In genomic region chr9:75333624-75334023, GRCh38 we compare ENCODE assay signal across 21 cellular contexts.
DNase-seq lines count a peak whose midpoint lies in the region; ATAC-seq and TF ChIP-seq lines count a peak whose summit lies in the region.
"Had no signal": no experiment of that assay in that cellular context is flagged by ENCODE, and none has a peak within 500 bp of the region (broad histone marks: within the 10 kb centered on the region; RNA-seq: fewer than 3 reads in every experiment).

No MANE protein-coding gene starts in this region.

- TF ChIP-seq EP300 in ovary (IDR thresholded peaks at IDR 0.05), result no peak

- no peak overlapping the region for H3K4me2 ChIP-seq in Loucy (ENCODE audit: low read depth, low read length, poor library complexity, severe bottlenecking)

- TF ChIP-seq POLR2A in ovary (IDR thresholded peaks at IDR 0.05) (no peak), vagina (IDR thresholded peaks at IDR 0.05) (no peak)

- H3K4me3 ChIP-seq in Loucy (ENCODE audit: low read length, poor library complexity, severe bottlenecking), result no peak overlapping the region
- no peak overlapping the region for H3K4me3 ChIP-seq in ovary
- no peak overlapping the region for H3K4me3 ChIP-seq in vagina
- H3K4me3 ChIP-seq: body of pancreas, K562 had no signal

- H3K27ac Mint-ChIP-seq in CD14-positive monocyte (no peak overlapping the region), endothelial cell (ENCODE audit: unreplicated experiment) (no peak overlapping the region)
- no peak overlapping the region for H3K27ac Mint-ChIP-seq in activated CD4-positive, alpha-beta T cell treated with anti-CD3 and anti-CD28 coated beads for 36 hours
- H3K27ac Mint-ChIP-seq: activated CD8-positive, alpha-beta T cell treated with anti-CD3 and anti-CD28 coated beads for 36 hours; dendritic cell treated with granulocyte-macrophage colony-stimulating factor and Interleukin-4, amounts not matched to agents 40 ng/mL and 50 ng/mL, for 4 days had no signal

- H3K4me3 Mint-ChIP-seq in CD14-positive monocyte (no peak overlapping the region), endothelial cell (ENCODE audit: unreplicated experiment) (no peak overlapping the region)
- H3K4me3 Mint-ChIP-seq in activated CD4-positive, alpha-beta T cell treated with anti-CD3 and anti-CD28 coated beads for 36 hours, result no peak overlapping the region
- H3K4me3 Mint-ChIP-seq: activated CD8-positive, alpha-beta T cell treated with anti-CD3 and anti-CD28 coated beads for 36 hours; activated T-cell treated with anti-CD3 and anti-CD28 coated beads, Interleukin-2, amount 50 U/mL, for 4 hours; dendritic cell treated with granulocyte-macrophage colony-stimulating factor and Interleukin-4, amounts not matched to agents 40 ng/mL and 50 ng/mL, for 4 days had no signal

- H3K4me1 ChIP-seq in Loucy (ENCODE audit: insufficient read depth, low read length, poor library complexity, severe bottlenecking), result no peaks in the 10 kb centered on the region
- H3K4me1 ChIP-seq in ovary (ENCODE audit: insufficient read depth), result no peaks in the 10 kb centered on the region
- no peaks in the 10 kb centered on the region for H3K4me1 ChIP-seq in vagina
- H3K4me1 ChIP-seq: body of pancreas had no signal

- no peaks in the 10 kb centered on the region for H3K79me2 ChIP-seq in Loucy (ENCODE audit: insufficient read depth, low read length)

- POLR2A ChIA-PET in activated CD4-positive, alpha-beta T cell treated with anti-CD3 and anti-CD28 coated beads for 36 hours (lab: Charles Lee), result no interaction called here

- ATAC-seq in HG03460 (IDR thresholded peaks at IDR 0.05; ENCODE audit: unreplicated experiment), result no peak
- no peak for ATAC-seq in activated CD4-positive, alpha-beta T cell treated with anti-CD3 and anti-CD28 coated beads for 36 hours
- ATAC-seq: activated CD8-positive, alpha-beta T cell treated with anti-CD3 and anti-CD28 coated beads for 36 hours; activated T-cell treated with anti-CD3 and anti-CD28 coated beads, Interleukin-2, amount 50 U/mL, for 4 hours; body of pancreas; esophagus mucosa; K562 had no signal

- H3K4me1 Mint-ChIP-seq in CD14-positive monocyte (no peaks in the 10 kb centered on the region), endothelial cell (ENCODE audit: unreplicated experiment) (no peaks in the 10 kb centered on the region)
- no peaks in the 10 kb centered on the region for H3K4me1 Mint-ChIP-seq in activated CD4-positive, alpha-beta T cell treated with anti-CD3 and anti-CD28 coated beads for 36 hours

- H3K9me3 ChIP-seq in Loucy (ENCODE audit: insufficient read depth, low read depth, low read length) (no peaks in the 10 kb centered on the region), ovary (no peaks in the 10 kb centered on the region), vagina (no peaks in the 10 kb centered on the region)
- H3K9me3 ChIP-seq: body of pancreas had no signal

- H3K36me3 Mint-ChIP-seq in CD14-positive monocyte (no peaks in the 10 kb centered on the region), endothelial cell (ENCODE audit: low read depth, unreplicated experiment) (no peaks in the 10 kb centered on the region)
- H3K36me3 Mint-ChIP-seq in activated CD4-positive, alpha-beta T cell treated with anti-CD3 and anti-CD28 coated beads for 36 hours (ENCODE audit: low read depth), result no peaks in the 10 kb centered on the region

- H3F3A ChIP-seq in Loucy (ENCODE audit: low read depth), result no peaks in the 10 kb centered on the region

- WGBS in ovary, 3 donors, result 49 to 78% (median 64%) methylated on average over 2 of the region's 2 CpGs

- intact Hi-C loops in CD14-positive monocyte (cut with micrococcal nuclease), result no loop called here
- intact Hi-C loops in ovary (cut with DNase I), result loop anchor here in 2 of 4 donors (10.0 kb wide), 3 partner anchors 521 to 971 kb away; no protein-coding TSS in a partner anchor
- intact Hi-C loops in vagina (cut with DNase I), result no loop called here
- intact Hi-C loops in activated CD4-positive, alpha-beta T cell treated with anti-CD3 and anti-CD28 coated beads for 36 hours (cut with DNase I, micrococcal nuclease), result no loop called here

- no peak overlapping the region for H3K9ac ChIP-seq in Loucy (ENCODE audit: low read depth, low read length, poor library complexity, severe bottlenecking)

- H3K27me3 ChIP-seq in Loucy (ENCODE audit: insufficient read depth, low read length, poor library complexity, severe bottlenecking) (no peaks in the 10 kb centered on the region), ovary (no peaks in the 10 kb centered on the region), vagina (no peaks in the 10 kb centered on the region)
- H3K27me3 ChIP-seq: body of pancreas had no signal

- DNase-seq in CD14-positive monocyte (ENCODE audit: low spot score), result no peak
- DNase-seq in endothelial cell (ENCODE audit: low spot score), result no peak
- no peak for DNase-seq in ovary
- no peak for DNase-seq in vagina (ENCODE audit: extremely low spot score in 2 of 2)
- no peak for DNase-seq in NCI-H187 treated with DMSO at 0.1 percent for 48 hours (lab: John Stamatoyannopoulos, UW)
- DNase-seq in activated CD4-positive, alpha-beta T cell treated with anti-CD3 and anti-CD28 coated beads for 36 hours, result no peak
- DNase-seq: activated CD8-positive, alpha-beta T cell treated with anti-CD3 and anti-CD28 coated beads for 36 hours; activated naive CD4-positive, alpha-beta T cell treated with anti-CD3 and anti-CD28 coated beads, Interleukin-2, amount 50 U/mL, for 16 hours; activated T-cell treated with anti-CD3 and anti-CD28 coated beads, Interleukin-2, amount 50 U/mL, for 4 hours; body of pancreas; Calu3; glutamatergic neuron; mesenchymal stem cell; NCI-H1092 treated with DMSO at 0.1 percent for 48 hours; NCI-H82 had no signal

- H4K20me1 ChIP-seq in Loucy (ENCODE audit: insufficient read depth, low read length, poor library complexity, severe bottlenecking), result no peaks in the 10 kb centered on the region

- no peaks in the 10 kb centered on the region for H3K9me2 ChIP-seq in Loucy (replicated peaks; ENCODE audit: low read depth, low read length)

- peaks cover 0 to 2% (median 0%) of the 10 kb centered on the region in 7 donors for H3K9me3 Mint-ChIP-seq in CD14-positive monocyte
- H3K9me3 Mint-ChIP-seq in endothelial cell (ENCODE audit: unreplicated experiment), result no peaks in the 10 kb centered on the region
- peaks cover 12% of the 10 kb centered on the region for H3K9me3 Mint-ChIP-seq in activated CD4-positive, alpha-beta T cell treated with anti-CD3 and anti-CD28 coated beads for 36 hours (ENCODE audit: low read depth)
- H3K9me3 Mint-ChIP-seq: dendritic cell treated with granulocyte-macrophage colony-stimulating factor and Interleukin-4, amounts not matched to agents 40 ng/mL and 50 ng/mL, for 4 days had no signal

- peak; percentile 18 for TF ChIP-seq CTCF in CD14-positive monocyte (IDR thresholded peaks at IDR 0.05)
- peak; percentile 22; the same call in 1 of the 2 replicates for TF ChIP-seq CTCF in Loucy (conservative IDR thresholded peaks at IDR 0.05; ENCODE audit: low read length)
- TF ChIP-seq CTCF in endothelial cell (IDR thresholded peaks at IDR 0.05; ENCODE audit: unreplicated experiment), result peak; percentile 14
- peak in 2 of 3 donors; percentile 58 to 61 for TF ChIP-seq CTCF in ovary (IDR thresholded peaks at IDR 0.05)
- TF ChIP-seq CTCF in vagina (IDR thresholded peaks at IDR 0.05), result peak in 1 of 3 experiments; percentile 37

- no peaks in the 10 kb centered on the region for H3K27me3 Mint-ChIP-seq in CD14-positive monocyte (ENCODE audit: low read depth in 3 of 3)
- H3K27me3 Mint-ChIP-seq in endothelial cell (ENCODE audit: unreplicated experiment), result no peaks in the 10 kb centered on the region
- H3K27me3 Mint-ChIP-seq in activated CD4-positive, alpha-beta T cell treated with anti-CD3 and anti-CD28 coated beads for 36 hours, result peaks cover 2% of the 10 kb centered on the region
- H3K27me3 Mint-ChIP-seq: activated CD8-positive, alpha-beta T cell treated with anti-CD3 and anti-CD28 coated beads for 36 hours; dendritic cell treated with granulocyte-macrophage colony-stimulating factor and Interleukin-4, amounts not matched to agents 40 ng/mL and 50 ng/mL, for 4 days had no signal

- no peaks in the 10 kb centered on the region for H3K36me3 ChIP-seq in Loucy (ENCODE audit: insufficient read depth, low read length)
- no peaks in the 10 kb centered on the region for H3K36me3 ChIP-seq in ovary
- no peaks in the 10 kb centered on the region for H3K36me3 ChIP-seq in vagina

- H2AFZ ChIP-seq in Loucy (ENCODE audit: low read length), result no peak overlapping the region

- H3K27ac ChIP-seq in ovary (no peak overlapping the region), vagina (no peak overlapping the region)
- H3K27ac ChIP-seq: body of pancreas, HL-60 had no signal

- CTCF ChIA-PET in activated CD4-positive, alpha-beta T cell treated with anti-CD3 and anti-CD28 coated beads for 36 hours (lab: Charles Lee), result no interaction called here
